8 cellular contexts compared by ENCODE assay signal in genomic region chr7:129163875-129164544, GRCh38. TPM values are rescaled to one million over a fixed set of nuclear protein-coding genes. Genes with fewer than 3 reads are reported as not detected.
DNase-seq lines count a peak whose midpoint lies in the region; ATAC-seq and TF ChIP-seq lines count a peak whose summit lies in the region.

No MANE protein-coding gene starts in this region.

- DNase-seq in DMS79 treated with DMSO at 0.1 percent for 48 hours (lab: John Stamatoyannopoulos, UW) (peak; percentile 12), DMS79 (lab: John Stamatoyannopoulos, UW) (no peak), Kasumi-1 (lab: John Stamatoyannopoulos, UW) (peak; percentile 61 to 81), fibroblast of the conjunctiva (ENCODE audit: low read depth) (peak; percentile 63), gastrocnemius medialis (no peak), middle frontal gyrus (ENCODE audit: extremely low spot score, low spot score) (no peak)

- H3K9me3 ChIP-seq in SU-DHL-6 (ENCODE audit: insufficient read depth, low read length), result no peaks in the 10 kb centered on the region
- no peaks in the 10 kb centered on the region for H3K9me3 ChIP-seq in gastrocnemius medialis

- intact Hi-C loops in gastrocnemius medialis (cut with DNase I; ENCODE audit: low total_unique reads), result loop anchor here (1.0 kb wide), 1 partner anchor 46 kb away; no protein-coding TSS in a partner anchor

- in situ Hi-C loops in gastrocnemius medialis (cut with MboI; ENCODE audit: low sequenced_read_pairs in 4 of 4), result loop anchor here in 1 of 4 donors (5.0 kb wide), 1 partner anchor 38 kb away; no protein-coding TSS in a partner anchor

- H3K4me3 ChIP-seq in SU-DHL-6 (ENCODE audit: insufficient read depth, low read length, poor library complexity, severe bottlenecking) (no peak overlapping the region), gastrocnemius medialis (no peak overlapping the region)

- no peak for TF ChIP-seq POLR2A in gastrocnemius medialis (IDR thresholded peaks at IDR 0.05)

- H3K79me2 ChIP-seq in SU-DHL-6 (ENCODE audit: insufficient read depth, low read length), result no peaks in the 10 kb centered on the region; the same call in 1 of the 2 replicates

- H3K36me3 ChIP-seq in SU-DHL-6 (ENCODE audit: low read length) (0 out of 2 replicates have a peak, but pooled peaks cover 5% of the 10 kb centered on the region), gastrocnemius medialis (no peaks in the 10 kb centered on the region)

- H3K4me1 ChIP-seq in gastrocnemius medialis, result no peaks in the 10 kb centered on the region

- ATAC-seq in gastrocnemius medialis, result no peak
- ATAC-seq in GM21825 (IDR thresholded peaks at IDR 0.05; ENCODE audit: unreplicated experiment), result no peak

- no peak overlapping the region for H2AFZ ChIP-seq in SU-DHL-6 (ENCODE audit: low read depth, low read length, severe bottlenecking)

- H3K9ac ChIP-seq in SU-DHL-6 (ENCODE audit: low read length), result no peak overlapping the region

- TF ChIP-seq CTCF in SU-DHL-6 (IDR thresholded peaks at IDR 0.05; ENCODE audit: insufficient read depth, low read length, poor library complexity, severe bottlenecking), result peak; percentile 70
- TF ChIP-seq CTCF in gastrocnemius medialis (IDR thresholded peaks at IDR 0.05 in 4 of 5, conservative IDR thresholded peaks at IDR 0.05 in 1 of 5), result peak; percentile 54 to 85 (median 65)

- H3K27me3 ChIP-seq in SU-DHL-6 (ENCODE audit: low read length) (no peaks in the 10 kb centered on the region), gastrocnemius medialis (no peaks in the 10 kb centered on the region)

- H3K9me2 ChIP-seq in SU-DHL-6 (replicated peaks; ENCODE audit: insufficient read depth, low read length), result no peaks in the 10 kb centered on the region

- H3K27ac ChIP-seq in SU-DHL-6 (ENCODE audit: low read depth, low read length) (no peak overlapping the region), gastrocnemius medialis (no peak overlapping the region)

- no peaks in the 10 kb centered on the region for H4K20me1 ChIP-seq in SU-DHL-6 (ENCODE audit: low read depth, low read length)

- H3K4me2 ChIP-seq in SU-DHL-6 (ENCODE audit: low read depth, low read length, poor library complexity, severe bottlenecking), result no peak overlapping the region

- H3F3A ChIP-seq in SU-DHL-6 (ENCODE audit: insufficient read depth), result no peaks in the 10 kb centered on the region

RNA-seq across cellular contexts. Expression of gene TSPAN33, which starts 19.5 kb away (rescaled TPM):
- total RNA-seq in gastrocnemius medialis, result 1 to 10 TPM; 5.6 to 9.1 (median 7.8) TPM

RNA-seq across cellular contexts. Expression of gene SMO, which starts 24.4 kb away (rescaled TPM):
- 1 to 10 TPM; 1.1 to 1.6 (median 1.2) TPM for total RNA-seq in gastrocnemius medialis

Comparison
In these comparisons a context has a peak if more than half of its experiments do, and no peak if none do; other contexts are left out.
1. DNase-seq: peak in DMS79 treated with DMSO at 0.1 percent for 48 hours (single experiment), Kasumi-1 (2 of 2) and fibroblast of the conjunctiva (single experiment); none in DMS79 (single experiment), gastrocnemius medialis (0 of 2) and middle frontal gyrus (single experiment).